1 cellular context compared by ENCODE assay signal in genomic region chr5:160452721-160453263, GRCh38.
TF ChIP-seq lines count a peak whose summit lies in the region.

No MANE protein-coding gene starts in this region.

TF ChIP-seq in H1, 55 proteins besides CTCF, POLR2A, EP300 and RAD21:
- TF ChIP-seq TEAD4 (IDR thresholded peaks at IDR 0.05; ENCODE audit: low read depth, low read length) (no peak), RBBP5 (IDR thresholded peaks at IDR 0.05; ENCODE audit: borderline replicate concordance, low read depth, low read length) (no peak), TBP (IDR thresholded peaks at IDR 0.05; ENCODE audit: low read depth, low read length) (no peak), CBX8 (IDR thresholded peaks at IDR 0.05; ENCODE audit: borderline replicate concordance, low read depth, low read length) (no peak), BACH1 (IDR thresholded peaks at IDR 0.05; ENCODE audit: low read length) (no peak), CHD2 (IDR thresholded peaks at IDR 0.05; ENCODE audit: low read length) (no peak), MAFK (IDR thresholded peaks at IDR 0.05; ENCODE audit: low read depth, low read length) (no peak), CTBP2 (IDR thresholded peaks at IDR 0.05; ENCODE audit: borderline replicate concordance, insufficient read depth, insufficient read length, low read length) (no peak), EZH2 (IDR thresholded peaks at IDR 0.05; ENCODE audit: low read depth, low read length, severe bottlenecking) (no peak), GABPA (IDR thresholded peaks at IDR 0.05; ENCODE audit: borderline replicate concordance, insufficient read depth, low read length) (no peak), POU5F1 (IDR thresholded peaks at IDR 0.05; ENCODE audit: low read depth, low read length) (no peak), RNF2 (IDR thresholded peaks at IDR 0.05; ENCODE audit: borderline replicate concordance, low read depth, low read length, missing control alignments, poor library complexity, severe bottlenecking) (no peak), BCL11A (IDR thresholded peaks at IDR 0.05; ENCODE audit: low read depth in 2 of 2, low read length in 2 of 2) (no peak), NRF1 (IDR thresholded peaks at IDR 0.05; ENCODE audit: low read depth, low read length) (no peak), SIX5 (IDR thresholded peaks at IDR 0.05; ENCODE audit: low read depth, low read length) (no peak), SP4 (IDR thresholded peaks at IDR 0.05; ENCODE audit: low read length) (no peak), E2F6 (IDR thresholded peaks at IDR 0.05) (no peak), TAF7 (optimal IDR thresholded peaks at IDR 0.05; ENCODE audit: borderline replicate concordance, low read depth, low read length) (no peak), ASH2L (IDR thresholded peaks at IDR 0.05; ENCODE audit: low read length) (no peak)
- TF ChIP-seq, protein P1, sequence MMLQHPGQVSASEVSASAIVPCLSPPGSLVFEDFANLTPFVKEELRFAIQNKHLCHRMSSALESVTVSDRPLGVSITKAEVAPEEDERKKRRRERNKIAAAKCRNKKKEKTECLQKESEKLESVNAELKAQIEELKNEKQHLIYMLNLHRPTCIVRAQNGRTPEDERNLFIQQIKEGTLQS (IDR thresholded peaks at IDR 0.05; ENCODE audit: insufficient read depth, low read depth, low read length): no peak
